In the genomic region with DNA sequence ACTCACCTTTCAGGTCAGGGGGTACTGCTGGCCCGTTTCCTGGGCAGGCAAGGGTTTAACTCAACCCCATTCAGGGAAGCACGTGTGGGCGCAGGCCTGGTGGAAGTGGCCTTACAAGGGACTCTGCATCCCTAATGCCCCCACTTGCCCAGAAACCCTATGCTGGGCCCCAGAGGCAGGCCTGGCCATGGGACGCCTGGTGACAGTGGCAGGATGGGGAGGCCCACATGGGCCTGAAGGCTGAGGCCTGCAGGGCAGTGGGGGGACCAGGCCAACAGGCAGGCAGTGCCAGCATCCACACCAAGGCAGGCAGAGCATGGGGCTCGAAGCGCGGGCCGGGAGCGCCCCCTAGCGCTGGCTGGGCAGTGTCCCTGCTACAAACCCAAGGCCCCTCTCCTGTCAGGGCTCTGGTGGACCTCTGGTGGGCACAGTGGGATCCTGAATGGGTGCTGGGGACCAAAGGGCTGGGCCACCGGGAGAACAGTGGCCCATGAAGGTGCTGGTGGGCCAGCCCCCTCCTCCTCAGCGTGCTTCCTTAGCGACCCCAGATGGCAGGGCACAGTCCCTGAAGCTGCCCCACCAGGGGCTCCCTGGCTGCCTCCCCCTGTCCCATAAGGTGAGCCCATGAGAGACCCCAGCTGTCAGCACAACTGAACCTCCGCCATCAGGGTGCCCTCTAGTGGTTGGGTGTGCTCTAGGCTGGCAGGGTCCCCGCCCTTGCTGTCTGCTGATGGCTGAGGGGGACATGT, we compare ENCODE assay signal across 1 cellular context.
TF ChIP-seq lines count a peak whose summit lies in the region.

No MANE protein-coding gene starts in this region.

TF ChIP-seq in HepG2, 621 proteins besides CTCF, POLR2A, EP300 and RAD21 (continued from another document and continues in another):
- TF ChIP-seq, protein P1, sequence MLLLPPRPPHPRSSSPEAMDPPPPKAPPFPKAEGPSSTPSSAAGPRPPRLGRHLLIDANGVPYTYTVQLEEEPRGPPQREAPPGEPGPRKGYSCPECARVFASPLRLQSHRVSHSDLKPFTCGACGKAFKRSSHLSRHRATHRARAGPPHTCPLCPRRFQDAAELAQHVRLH (CRISPR knock-in tag; IDR thresholded peaks at IDR 0.05; ENCODE audit: borderline replicate concordance, low read depth) = peak; percentile 82; the same call in 1 of the 2 replicates
- TF ChIP-seq, protein P2, sequence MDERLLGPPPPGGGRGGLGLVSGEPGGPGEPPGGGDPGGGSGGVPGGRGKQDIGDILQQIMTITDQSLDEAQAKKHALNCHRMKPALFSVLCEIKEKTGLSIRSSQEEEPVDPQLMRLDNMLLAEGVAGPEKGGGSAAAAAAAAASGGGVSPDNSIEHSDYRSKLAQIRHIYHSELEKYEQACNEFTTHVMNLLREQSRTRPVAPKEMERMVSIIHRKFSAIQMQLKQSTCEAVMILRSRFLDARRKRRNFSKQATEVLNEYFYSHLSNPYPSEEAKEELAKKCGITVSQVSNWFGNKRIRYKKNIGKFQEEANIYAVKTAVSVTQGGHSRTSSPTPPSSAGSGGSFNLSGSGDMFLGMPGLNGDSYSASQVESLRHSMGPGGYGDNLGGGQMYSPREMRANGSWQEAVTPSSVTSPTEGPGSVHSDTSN (CRISPR knock-in tag; IDR thresholded peaks at IDR 0.05) = no peak
- TF ChIP-seq ZNF777 (CRISPR knock-in tag; IDR thresholded peaks at IDR 0.05) (peak; percentile 42; the same call in 1 of the 2 replicates), ZKSCAN5 (CRISPR knock-in tag; IDR thresholded peaks at IDR 0.05) (no peak), GATAD1 (CRISPR knock-in tag; IDR thresholded peaks at IDR 0.05) (peak; percentile 49; the same call in 1 of the 2 replicates), ZNF713 (CRISPR knock-in tag; IDR thresholded peaks at IDR 0.05) (no peak), TBL1XR1 (IDR thresholded peaks at IDR 0.05; ENCODE audit: borderline replicate concordance, low read length, partially characterized antibody) (no peak), TCF7 (IDR thresholded peaks at IDR 0.05; ENCODE audit: low read depth) (no peak), PITX1 (CRISPR knock-in tag; IDR thresholded peaks at IDR 0.05) (no peak), ZNF552 (CRISPR knock-in tag; IDR thresholded peaks at IDR 0.05; ENCODE audit: borderline replicate concordance) (no peak), ZNF577 (CRISPR knock-in tag; IDR thresholded peaks at IDR 0.05; ENCODE audit: borderline replicate concordance, low read depth) (no peak), CENPT (CRISPR knock-in tag; IDR thresholded peaks at IDR 0.05; ENCODE audit: low read depth) (no peak), ZNF773 (CRISPR knock-in tag; IDR thresholded peaks at IDR 0.05; ENCODE audit: borderline replicate concordance) (no peak), PCBP2 (optimal IDR thresholded peaks at IDR 0.05; ENCODE audit: low read depth, low read length, poor library complexity, severe bottlenecking) (no peak), ZFP36 (IDR thresholded peaks at IDR 0.05; ENCODE audit: borderline replicate concordance, low read depth, low read length, partially characterized antibody) (peak; percentile 53), KLF9 (CRISPR knock-in tag; IDR thresholded peaks at IDR 0.05; ENCODE audit: low read depth) (peak; percentile 61; the same call in 1 of the 2 replicates), SMAD9 (CRISPR knock-in tag; IDR thresholded peaks at IDR 0.05) (no peak), ONECUT2 (CRISPR knock-in tag; IDR thresholded peaks at IDR 0.05) (no peak), TBX2 (CRISPR knock-in tag; IDR thresholded peaks at IDR 0.05; ENCODE audit: borderline replicate concordance) (peak; percentile 82; the same call in 1 of the 2 replicates), ZSCAN25 (CRISPR knock-in tag; IDR thresholded peaks at IDR 0.05) (peak; percentile 87), MBNL3 (CRISPR knock-in tag; conservative IDR thresholded peaks at IDR 0.05) (no peak), ISX (CRISPR knock-in tag; conservative IDR thresholded peaks at IDR 0.05) (no peak), KDM5B (CRISPR knock-in tag; IDR thresholded peaks at IDR 0.05; ENCODE audit: borderline replicate concordance) (peak; percentile 84; the same call in 1 of the 2 replicates), TGIF2 (CRISPR knock-in tag; IDR thresholded peaks at IDR 0.05) (peak; percentile 79; the same call in 1 of the 2 replicates), ZNF766 (CRISPR knock-in tag; IDR thresholded peaks at IDR 0.05; ENCODE audit: borderline replicate concordance) (0 out of 2 replicates have a peak, but pooled peaks have one; percentile 19), KLF11 (CRISPR knock-in tag; IDR thresholded peaks at IDR 0.05) (no peak), GZF1 (CRISPR knock-in tag; IDR thresholded peaks at IDR 0.05) (no peak), ASH2L (IDR thresholded peaks at IDR 0.05; ENCODE audit: insufficient read length, low read depth, low read length) (no peak), SOX6 (IDR thresholded peaks at IDR 0.05) (no peak), SOX6 (CRISPR knock-in tag; IDR thresholded peaks at IDR 0.05) (peak; percentile 83), SIN3B (IDR thresholded peaks at IDR 0.05; ENCODE audit: low read length) (no peak)
- TF ChIP-seq, protein P3, sequence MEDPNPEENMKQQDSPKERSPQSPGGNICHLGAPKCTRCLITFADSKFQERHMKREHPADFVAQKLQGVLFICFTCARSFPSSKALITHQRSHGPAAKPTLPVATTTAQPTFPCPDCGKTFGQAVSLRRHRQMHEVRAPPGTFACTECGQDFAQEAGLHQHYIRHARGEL (CRISPR knock-in tag; IDR thresholded peaks at IDR 0.05) = peak; percentile 73; the same call in 1 of the 2 replicates
- TF ChIP-seq, protein P4, sequence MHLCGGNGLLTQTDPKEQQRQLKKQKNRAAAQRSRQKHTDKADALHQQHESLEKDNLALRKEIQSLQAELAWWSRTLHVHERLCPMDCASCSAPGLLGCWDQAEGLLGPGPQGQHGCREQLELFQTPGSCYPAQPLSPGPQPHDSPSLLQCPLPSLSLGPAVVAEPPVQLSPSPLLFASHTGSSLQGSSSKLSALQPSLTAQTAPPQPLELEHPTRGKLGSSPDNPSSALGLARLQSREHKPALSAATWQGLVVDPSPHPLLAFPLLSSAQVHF (CRISPR knock-in tag; IDR thresholded peaks at IDR 0.05) = no peak
- TF ChIP-seq, protein P5, sequence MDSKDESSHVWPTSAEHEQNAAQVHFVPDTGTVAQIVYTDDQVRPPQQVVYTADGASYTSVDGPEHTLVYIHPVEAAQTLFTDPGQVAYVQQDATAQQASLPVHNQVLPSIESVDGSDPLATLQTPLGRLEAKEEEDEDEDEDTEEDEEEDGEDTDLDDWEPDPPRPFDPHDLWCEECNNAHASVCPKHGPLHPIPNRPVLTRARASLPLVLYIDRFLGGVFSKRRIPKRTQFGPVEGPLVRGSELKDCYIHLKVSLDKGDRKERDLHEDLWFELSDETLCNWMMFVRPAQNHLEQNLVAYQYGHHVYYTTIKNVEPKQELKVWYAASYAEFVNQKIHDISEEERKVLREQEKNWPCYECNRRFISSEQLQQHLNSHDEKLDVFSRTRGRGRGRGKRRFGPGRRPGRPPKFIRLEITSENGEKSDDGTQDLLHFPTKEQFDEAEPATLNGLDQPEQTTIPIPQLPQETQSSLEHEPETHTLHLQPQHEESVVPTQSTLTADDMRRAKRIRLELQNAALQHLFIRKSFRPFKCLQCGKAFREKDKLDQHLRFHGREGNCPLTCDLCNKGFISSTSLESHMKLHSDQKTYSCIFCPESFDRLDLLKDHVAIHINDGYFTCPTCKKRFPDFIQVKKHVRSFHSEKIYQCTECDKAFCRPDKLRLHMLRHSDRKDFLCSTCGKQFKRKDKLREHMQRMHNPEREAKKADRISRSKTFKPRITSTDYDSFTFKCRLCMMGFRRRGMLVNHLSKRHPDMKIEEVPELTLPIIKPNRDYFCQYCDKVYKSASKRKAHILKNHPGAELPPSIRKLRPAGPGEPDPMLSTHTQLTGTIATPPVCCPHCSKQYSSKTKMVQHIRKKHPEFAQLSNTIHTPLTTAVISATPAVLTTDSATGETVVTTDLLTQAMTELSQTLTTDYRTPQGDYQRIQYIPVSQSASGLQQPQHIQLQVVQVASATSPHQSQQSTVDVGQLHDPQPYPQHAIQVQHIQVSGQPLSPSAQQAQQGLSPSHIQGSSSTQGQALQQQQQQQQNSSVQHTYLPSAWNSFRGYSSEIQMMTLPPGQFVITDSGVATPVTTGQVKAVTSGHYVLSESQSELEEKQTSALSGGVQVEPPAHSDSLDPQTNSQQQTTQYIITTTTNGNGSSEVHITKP (CRISPR knock-in tag; IDR thresholded peaks at IDR 0.05; ENCODE audit: low read depth) = no peak
- TF ChIP-seq, protein P6, sequence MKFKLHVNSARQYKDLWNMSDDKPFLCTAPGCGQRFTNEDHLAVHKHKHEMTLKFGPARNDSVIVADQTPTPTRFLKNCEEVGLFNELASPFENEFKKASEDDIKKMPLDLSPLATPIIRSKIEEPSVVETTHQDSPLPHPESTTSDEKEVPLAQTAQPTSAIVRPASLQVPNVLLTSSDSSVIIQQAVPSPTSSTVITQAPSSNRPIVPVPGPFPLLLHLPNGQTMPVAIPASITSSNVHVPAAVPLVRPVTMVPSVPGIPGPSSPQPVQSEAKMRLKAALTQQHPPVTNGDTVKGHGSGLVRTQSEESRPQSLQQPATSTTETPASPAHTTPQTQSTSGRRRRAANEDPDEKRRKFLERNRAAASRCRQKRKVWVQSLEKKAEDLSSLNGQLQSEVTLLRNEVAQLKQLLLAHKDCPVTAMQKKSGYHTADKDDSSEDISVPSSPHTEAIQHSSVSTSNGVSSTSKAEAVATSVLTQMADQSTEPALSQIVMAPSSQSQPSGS (CRISPR knock-in tag; IDR thresholded peaks at IDR 0.05) = peak; percentile 50; the same call in 1 of the 2 replicates
- TF ChIP-seq, protein P7, sequence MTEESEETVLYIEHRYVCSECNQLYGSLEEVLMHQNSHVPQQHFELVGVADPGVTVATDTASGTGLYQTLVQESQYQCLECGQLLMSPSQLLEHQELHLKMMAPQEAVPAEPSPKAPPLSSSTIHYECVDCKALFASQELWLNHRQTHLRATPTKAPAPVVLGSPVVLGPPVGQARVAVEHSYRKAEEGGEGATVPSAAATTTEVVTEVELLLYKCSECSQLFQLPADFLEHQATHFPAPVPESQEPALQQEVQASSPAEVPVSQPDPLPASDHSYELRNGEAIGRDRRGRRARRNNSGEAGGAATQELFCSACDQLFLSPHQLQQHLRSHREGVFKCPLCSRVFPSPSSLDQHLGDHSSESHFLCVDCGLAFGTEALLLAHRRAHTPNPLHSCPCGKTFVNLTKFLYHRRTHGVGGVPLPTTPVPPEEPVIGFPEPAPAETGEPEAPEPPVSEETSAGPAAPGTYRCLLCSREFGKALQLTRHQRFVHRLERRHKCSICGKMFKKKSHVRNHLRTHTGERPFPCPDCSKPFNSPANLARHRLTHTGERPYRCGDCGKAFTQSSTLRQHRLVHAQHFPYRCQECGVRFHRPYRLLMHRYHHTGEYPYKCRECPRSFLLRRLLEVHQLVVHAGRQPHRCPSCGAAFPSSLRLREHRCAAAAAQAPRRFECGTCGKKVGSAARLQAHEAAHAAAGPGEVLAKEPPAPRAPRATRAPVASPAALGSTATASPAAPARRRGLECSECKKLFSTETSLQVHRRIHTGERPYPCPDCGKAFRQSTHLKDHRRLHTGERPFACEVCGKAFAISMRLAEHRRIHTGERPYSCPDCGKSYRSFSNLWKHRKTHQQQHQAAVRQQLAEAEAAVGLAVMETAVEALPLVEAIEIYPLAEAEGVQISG (CRISPR knock-in tag; IDR thresholded peaks at IDR 0.05) = peak; percentile 41; the same call in 1 of the 2 replicates
- TF ChIP-seq, protein P8, sequence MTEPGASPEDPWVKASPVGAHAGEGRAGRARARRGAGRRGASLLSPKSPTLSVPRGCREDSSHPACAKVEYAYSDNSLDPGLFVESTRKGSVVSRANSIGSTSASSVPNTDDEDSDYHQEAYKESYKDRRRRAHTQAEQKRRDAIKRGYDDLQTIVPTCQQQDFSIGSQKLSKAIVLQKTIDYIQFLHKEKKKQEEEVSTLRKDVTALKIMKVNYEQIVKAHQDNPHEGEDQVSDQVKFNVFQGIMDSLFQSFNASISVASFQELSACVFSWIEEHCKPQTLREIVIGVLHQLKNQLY (CRISPR knock-in tag; IDR thresholded peaks at IDR 0.05) = no peak
- TF ChIP-seq, protein P9, sequence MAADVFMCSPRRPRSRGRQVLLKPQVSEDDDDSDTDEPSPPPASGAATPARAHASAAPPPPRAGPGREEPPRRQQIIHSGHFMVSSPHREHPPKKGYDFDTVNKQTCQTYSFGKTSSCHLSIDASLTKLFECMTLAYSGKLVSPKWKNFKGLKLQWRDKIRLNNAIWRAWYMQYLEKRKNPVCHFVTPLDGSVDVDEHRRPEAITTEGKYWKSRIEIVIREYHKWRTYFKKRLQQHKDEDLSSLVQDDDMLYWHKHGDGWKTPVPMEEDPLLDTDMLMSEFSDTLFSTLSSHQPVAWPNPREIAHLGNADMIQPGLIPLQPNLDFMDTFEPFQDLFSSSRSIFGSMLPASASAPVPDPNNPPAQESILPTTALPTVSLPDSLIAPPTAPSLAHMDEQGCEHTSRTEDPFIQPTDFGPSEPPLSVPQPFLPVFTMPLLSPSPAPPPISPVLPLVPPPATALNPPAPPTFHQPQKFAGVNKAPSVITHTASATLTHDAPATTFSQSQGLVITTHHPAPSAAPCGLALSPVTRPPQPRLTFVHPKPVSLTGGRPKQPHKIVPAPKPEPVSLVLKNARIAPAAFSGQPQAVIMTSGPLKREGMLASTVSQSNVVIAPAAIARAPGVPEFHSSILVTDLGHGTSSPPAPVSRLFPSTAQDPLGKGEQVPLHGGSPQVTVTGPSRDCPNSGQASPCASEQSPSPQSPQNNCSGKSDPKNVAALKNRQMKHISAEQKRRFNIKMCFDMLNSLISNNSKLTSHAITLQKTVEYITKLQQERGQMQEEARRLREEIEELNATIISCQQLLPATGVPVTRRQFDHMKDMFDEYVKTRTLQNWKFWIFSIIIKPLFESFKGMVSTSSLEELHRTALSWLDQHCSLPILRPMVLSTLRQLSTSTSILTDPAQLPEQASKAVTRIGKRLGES (CRISPR knock-in tag; IDR thresholded peaks at IDR 0.05; ENCODE audit: borderline replicate concordance) = no peak
- TF ChIP-seq, protein P10, sequence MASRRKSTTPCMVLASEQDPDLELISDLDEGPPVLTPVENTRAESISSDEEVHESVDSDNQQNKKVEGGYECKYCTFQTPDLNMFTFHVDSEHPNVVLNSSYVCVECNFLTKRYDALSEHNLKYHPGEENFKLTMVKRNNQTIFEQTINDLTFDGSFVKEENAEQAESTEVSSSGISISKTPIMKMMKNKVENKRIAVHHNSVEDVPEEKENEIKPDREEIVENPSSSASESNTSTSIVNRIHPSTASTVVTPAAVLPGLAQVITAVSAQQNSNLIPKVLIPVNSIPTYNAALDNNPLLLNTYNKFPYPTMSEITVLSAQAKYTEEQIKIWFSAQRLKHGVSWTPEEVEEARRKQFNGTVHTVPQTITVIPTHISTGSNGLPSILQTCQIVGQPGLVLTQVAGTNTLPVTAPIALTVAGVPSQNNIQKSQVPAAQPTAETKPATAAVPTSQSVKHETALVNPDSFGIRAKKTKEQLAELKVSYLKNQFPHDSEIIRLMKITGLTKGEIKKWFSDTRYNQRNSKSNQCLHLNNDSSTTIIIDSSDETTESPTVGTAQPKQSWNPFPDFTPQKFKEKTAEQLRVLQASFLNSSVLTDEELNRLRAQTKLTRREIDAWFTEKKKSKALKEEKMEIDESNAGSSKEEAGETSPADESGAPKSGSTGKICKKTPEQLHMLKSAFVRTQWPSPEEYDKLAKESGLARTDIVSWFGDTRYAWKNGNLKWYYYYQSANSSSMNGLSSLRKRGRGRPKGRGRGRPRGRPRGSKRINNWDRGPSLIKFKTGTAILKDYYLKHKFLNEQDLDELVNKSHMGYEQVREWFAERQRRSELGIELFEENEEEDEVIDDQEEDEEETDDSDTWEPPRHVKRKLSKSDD (CRISPR knock-in tag; IDR thresholded peaks at IDR 0.05; ENCODE audit: low read depth) = no peak
